In the genomic region with DNA sequence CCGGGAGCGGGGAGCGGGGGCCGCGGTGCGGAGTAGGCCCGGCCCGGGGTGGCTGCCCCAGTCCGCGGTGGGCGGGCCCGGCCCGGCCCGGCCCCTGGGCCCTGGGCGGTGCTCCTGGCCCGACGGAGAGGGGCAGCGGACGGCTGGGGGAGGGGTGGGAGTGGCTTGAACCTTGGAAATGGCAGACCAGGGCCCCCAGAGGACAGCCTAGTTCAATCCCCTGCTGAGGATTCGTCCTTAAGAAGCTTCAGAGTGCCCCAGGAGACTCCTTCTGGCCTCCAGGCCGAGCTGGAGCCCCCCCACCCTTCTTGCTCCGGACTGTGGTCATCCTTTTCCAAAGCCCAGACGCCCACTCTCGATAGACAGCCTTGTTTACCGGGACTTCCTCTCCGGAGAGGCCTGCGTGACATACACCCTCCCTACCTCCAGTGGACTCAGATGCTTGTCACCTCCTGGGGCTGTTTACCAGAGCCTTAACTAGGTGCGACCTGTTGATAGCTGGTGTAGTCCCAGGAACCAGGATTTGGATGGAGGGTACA, we compare ENCODE assay signal across 8 cellular contexts. TPM values are rescaled to one million over a fixed set of nuclear protein-coding genes. Genes with fewer than 3 reads are reported as not detected.
DNase-seq lines count a peak whose midpoint lies in the region; ATAC-seq and TF ChIP-seq lines count a peak whose summit lies in the region.

No MANE protein-coding gene starts in this region.

- H3K4me1 Mint-ChIP-seq in natural killer cell = peaks cover 14 to 34% of the 10 kb centered on the region in 2 donors

- no peak for DNase-seq in AG04449 (ENCODE audit: low read depth, low spot score)
- DNase-seq in GM13976 (ENCODE audit: low spot score) = peak; percentile 88
- DNase-seq in NCI-H2227 (lab: John Stamatoyannopoulos, UW; ENCODE audit: unreplicated experiment) = peak; percentile 70
- peak; percentile 33 for DNase-seq in activated T-helper 1 cell treated with Interleukin-2 at 50 U/mL for 16 hours (ENCODE audit: low read depth)
- DNase-seq in fibroblast of mammary gland (ENCODE audit: low read depth) = peak; percentile 71
- peak; percentile 51 for DNase-seq in natural killer cell
- DNase-seq in testis = peak; percentile 87

- H3K27me3 ChIP-seq in testis = no peaks in the 10 kb centered on the region

- peak overlapping the region; percentile 87 to 97 for H3K27ac Mint-ChIP-seq in natural killer cell

- POLR2A ChIA-PET in AG04449 (lab: Yijun Ruan, JAX) = interaction anchor here (0.7 to 3.1 kb wide), 12 partner anchors 10 to 122 kb away, joined by 3 to 32 read pairs (median 5); partner anchors contain the start of genes LTB4R and SDR39U1

- H3K36me3 Mint-ChIP-seq in natural killer cell = no peaks in the 10 kb centered on the region

- H3K4me3 ChIP-seq in AG04449 (ENCODE audit: low read depth, low read length) = peak overlapping the region; percentile 88
- H3K4me3 ChIP-seq in fibroblast of mammary gland (ENCODE audit: control insufficient read depth, low read depth, low read length) = peak overlapping the region; percentile 89
- H3K4me3 ChIP-seq in testis = peak overlapping the region; percentile 68 to 80

- ATAC-seq in HG02840 (IDR thresholded peaks at IDR 0.05; ENCODE audit: low FRiP score, unreplicated experiment) (peak; percentile 59), natural killer cell (peak; percentile 56 to 78 (median 69))

- CTCF ChIA-PET in AG04449 (lab: Yijun Ruan, JAX) = interaction anchor here (0.9 to 33.5 kb wide), 11 partner anchors 11 to 195 kb away, joined by 3 to 1633 read pairs (median 73); partner anchors contain the start of genes ADCY4, CIDEB, DHRS1 and LTB4R

- H3K36me3 ChIP-seq in testis (ENCODE audit: low read depth, missing control alignments) = no peaks in the 10 kb centered on the region

- 0 to 1% methylated on average over 8 to 20 of the region's 28 CpGs for WGBS in testis, 2 donors

- TF ChIP-seq POLR2A in testis (IDR thresholded peaks at IDR 0.05) = no peak

- intact Hi-C loops in natural killer cell (cut with micrococcal nuclease) (loop anchor here (2.0 to 10.0 kb wide), 2 partner anchors 185 to 213 kb away; partner anchors contain the start of genes MDP1 and TINF2), testis (cut with DNase I; ENCODE audit: low total_unique reads) (loop anchor here (5.0 kb wide), 2 partner anchors 63 to 98 kb away; partner anchors contain the start of gene NFATC4)

- no peak for TF ChIP-seq CTCF in AG04449 (IDR thresholded peaks at IDR 0.05; ENCODE audit: insufficient read depth, low read length, missing control alignments)
- TF ChIP-seq CTCF in GM13976 (IDR thresholded peaks at IDR 0.05; ENCODE audit: borderline replicate concordance, control extremely low read depth, extremely low read depth, insufficient read depth, missing control alignments) = no peak
- no peak for TF ChIP-seq CTCF in fibroblast of mammary gland (conservative IDR thresholded peaks at IDR 0.05; ENCODE audit: control insufficient read depth, insufficient read depth, low read depth, low read length)
- no peak for TF ChIP-seq CTCF in natural killer cell (IDR thresholded peaks at IDR 0.05)
- TF ChIP-seq CTCF in testis (IDR thresholded peaks at IDR 0.05) = no peak

- peaks cover 29% of the 10 kb centered on the region for H3K4me1 ChIP-seq in testis

- H3K4me3 Mint-ChIP-seq in natural killer cell = peak overlapping the region; percentile 84

- no peaks in the 10 kb centered on the region for H3K9me3 Mint-ChIP-seq in natural killer cell

- H3K9me3 ChIP-seq in testis = no peaks in the 10 kb centered on the region

- in situ Hi-C loops in GM13976 (cut with MboI; ENCODE audit: low sequenced_read_pairs, unreplicated experiment) = loop anchor here (10.0 kb wide), 1 partner anchor 65 kb away; the partner anchor contains the start of gene NFATC4

- no peaks in the 10 kb centered on the region for H3K27me3 Mint-ChIP-seq in natural killer cell (ENCODE audit: low read depth in 2 of 2)

- peak overlapping the region; percentile 92 to 98 for H3K27ac ChIP-seq in testis

RNA-seq across cellular contexts. Expression of gene KHNYN, which starts 0.5 kb away (rescaled TPM):
- total RNA-seq in natural killer cell = 100 to 1,000 TPM; 106 to 141 (median 116) TPM
- 10 to 100 TPM; 52.0 to 66.0 TPM for total RNA-seq in testis
- 27.9 TPM for polyA plus RNA-seq in testis (ENCODE audit: insufficient read depth, low read depth, low replicate concordance)

RNA-seq across cellular contexts. Expression of gene CBLN3, which starts 0.7 kb away (rescaled TPM):
- total RNA-seq in natural killer cell (1 to 10 TPM in 2 of 3 donors, under 1 TPM in 1; 0.75 to 1.5 (median 1.1) TPM), testis (10 to 100 TPM; 13.5 to 17.0 TPM)
- polyA plus RNA-seq in testis (ENCODE audit: insufficient read depth, low read depth, low replicate concordance) = 9.0 TPM

RNA-seq across cellular contexts. Expression of gene SDR39U1, which starts 12.4 kb away (rescaled TPM):
- total RNA-seq in natural killer cell = 100 to 1,000 TPM in 2 of 3 donors, 10 to 100 TPM in 1; 97.1 to 106 (median 100) TPM
- 10 to 100 TPM; 76.7 to 86.1 TPM for total RNA-seq in testis
- polyA plus RNA-seq in testis (ENCODE audit: insufficient read depth, low read depth, low replicate concordance) = 76.6 TPM

RNA-seq across cellular contexts. Expression of gene NYNRIN, which starts 31.4 kb away (rescaled TPM):
- under 1 TPM; 0.23 to 0.53 (median 0.42) TPM for total RNA-seq in natural killer cell
- 10 to 100 TPM; 21.8 TPM for total RNA-seq in testis
- 22.0 TPM for polyA plus RNA-seq in testis (ENCODE audit: insufficient read depth, low read depth, low replicate concordance)

Comparison
In these comparisons a context has a peak if more than half of its experiments do, and no peak if none do; other contexts are left out.
1. RNA of gene CBLN3, which starts 0.7 kb away (total RNA-seq): 13.5 to 17.0 TPM in testis; 0.75 to 1.5 TPM in natural killer cell; every median in the first group is over 4 times any median in the second.
2. Peak in every context shown above with its lines, with median percentiles within 50 percentile points of each other: H3K4me3 ChIP-seq.